9 cellular contexts compared by ENCODE assay signal in the genomic region with DNA sequence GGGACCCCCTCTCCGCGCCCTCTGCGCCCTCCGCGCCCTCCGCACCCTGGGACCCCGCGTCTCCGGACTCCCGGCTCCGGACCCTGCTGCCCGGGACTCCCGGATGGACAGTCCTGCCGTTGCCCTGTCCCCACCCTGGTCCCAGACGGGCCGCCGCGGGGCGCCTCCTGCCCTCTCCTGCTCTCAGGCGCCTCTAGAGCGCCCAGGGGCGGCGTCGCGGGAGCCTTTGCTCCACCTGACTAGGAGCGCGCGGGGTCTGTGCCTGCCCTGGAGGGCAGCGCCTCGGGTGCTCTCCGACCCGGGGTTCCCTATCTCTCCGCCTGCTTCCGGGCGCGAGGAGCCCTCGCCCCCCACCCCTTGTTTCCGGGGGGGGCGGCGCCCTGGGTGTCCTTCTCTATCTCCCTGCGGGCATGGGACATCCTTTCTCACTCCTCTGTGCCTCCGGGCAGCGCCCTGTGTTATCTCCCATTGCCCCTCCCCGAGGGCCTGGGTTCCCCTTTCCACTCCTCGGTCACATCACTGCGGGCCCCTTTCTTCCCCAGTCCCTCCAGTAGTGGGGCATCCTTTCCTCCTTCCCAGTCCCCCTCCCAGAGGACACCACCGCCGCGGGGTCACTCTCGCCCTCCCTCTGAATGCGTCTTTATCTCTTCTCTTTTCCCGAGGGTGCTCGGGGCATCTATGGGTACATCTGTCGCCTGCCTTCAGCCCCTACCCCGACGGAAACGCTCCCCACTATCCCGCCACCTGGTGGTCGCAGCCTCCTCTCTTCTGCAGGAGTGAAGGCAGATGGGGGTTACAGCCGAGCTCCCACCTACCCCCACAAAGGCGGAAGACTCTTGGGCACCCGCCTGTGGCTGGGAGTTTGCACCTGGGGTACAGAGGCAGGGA. TPM values are rescaled to one million over a fixed set of nuclear protein-coding genes. Genes with fewer than 3 reads are reported as not detected.
DNase-seq lines count a peak whose midpoint lies in the region; ATAC-seq, FAIRE-seq and TF ChIP-seq lines count a peak whose summit lies in the region.
"Had no signal": no experiment of that assay in that cellular context is flagged by ENCODE, and none has a peak within 500 bp of the region (broad histone marks: within the 10 kb centered on the region; RNA-seq: fewer than 3 reads in every experiment).

No MANE protein-coding gene starts in this region.

- H3K9me1 ChIP-seq in keratinocyte (ENCODE audit: control insufficient read depth, extremely low read depth, insufficient read depth, low read length) = no peaks in the 10 kb centered on the region

- dilution Hi-C loops in keratinocyte (cut with MboI; ENCODE audit: extremely low pct_ligation_motif_present, low sequenced_read_pairs) = no loop called here

- peak overlapping the region; percentile 68 for H3K9ac ChIP-seq in BLaER1
- H3K9ac ChIP-seq in NT2/D1 (ENCODE audit: insufficient read length, low read depth) = peak overlapping the region; percentile 37
- no peak overlapping the region for H3K9ac ChIP-seq in keratinocyte (ENCODE audit: control insufficient read depth, extremely low read depth, insufficient read depth, low read length)

- H2AFZ ChIP-seq in keratinocyte (ENCODE audit: control insufficient read depth, low read length) = no peak overlapping the region

- peak overlapping the region; percentile 80 for H3K4me3 ChIP-seq in BLaER1
- H3K4me3 ChIP-seq in NT2/D1 (ENCODE audit: insufficient read length, low read depth) = peak overlapping the region; percentile 64
- H3K4me3 ChIP-seq in keratinocyte (ENCODE audit: control insufficient read depth in 2 of 3, extremely low read depth in 1 of 3, insufficient read depth in 2 of 3, low read depth in 1 of 3, low read length in 3 of 3) = peak overlapping the region in 1 of 3 experiments; percentile 20

- peak overlapping the region; percentile 92 for H3K4me2 ChIP-seq in BLaER1
- H3K4me2 ChIP-seq in keratinocyte (ENCODE audit: control insufficient read depth, extremely low read depth, insufficient read depth, low read depth, low read length) = peak overlapping the region; percentile 41

- DNase-seq in NT2/D1 (ENCODE audit: low read depth, low spot score) (no peak), keratinocyte (ENCODE audit: low read depth, low spot score) (no peak), 8988T (no peak), foreskin melanocyte (no peak)
- peak; percentile 43 for DNase-seq in activated gamma-delta T cell treated with anti-CD3 and anti-CD28 coated beads, Interleukin-2, amount 50 U/mL, for 16 hours (ENCODE audit: low read depth)
- DNase-seq in stimulated activated CD8-positive, alpha-beta memory T cell treated with anti-CD3 and anti-CD28 coated beads, Interleukin-4, amount 100 ng/mL, for 48 hours = peak; percentile 74

- H3K36me3 ChIP-seq in BLaER1 = no peaks in the 10 kb centered on the region
- no peaks in the 10 kb centered on the region for H3K36me3 ChIP-seq in NT2/D1 (ENCODE audit: insufficient read depth, insufficient read length, low read length)
- H3K36me3 ChIP-seq in keratinocyte (ENCODE audit: control insufficient read depth in 2 of 2, extremely low read depth in 1 of 2, insufficient read depth in 2 of 2, low read length in 2 of 2) = no peaks in the 10 kb centered on the region

- H3K9me3 ChIP-seq in BLaER1 (no peaks in the 10 kb centered on the region), NT2/D1 (ENCODE audit: insufficient read depth, low read length) (no peaks in the 10 kb centered on the region), keratinocyte (ENCODE audit: control insufficient read depth, low read depth, low read length) (no peaks in the 10 kb centered on the region)

- peak; percentile 14 for ATAC-seq in GM21390 (IDR thresholded peaks at IDR 0.05; ENCODE audit: unreplicated experiment)

- H3K27ac ChIP-seq in BLaER1 (peak overlapping the region; percentile 63), keratinocyte (ENCODE audit: control insufficient read depth, insufficient read depth, low read length) (no peak overlapping the region)

- TF ChIP-seq CTCF in keratinocyte (optimal IDR thresholded peaks at IDR 0.05 in 1 of 3, IDR thresholded peaks at IDR 0.05 in 1 of 3, conservative IDR thresholded peaks at IDR 0.05 in 1 of 3; ENCODE audit: extremely low read depth in 1 of 3, insufficient read depth in 2 of 3, low read length in 3 of 3) = no peak

- no peak for FAIRE-seq in keratinocyte (lab: Jason Lieb, UNC)
- FAIRE-seq: G401.6 had no signal

- H3K27me3 ChIP-seq in BLaER1 = peaks cover 47% of the 10 kb centered on the region
- peaks cover 53% of the 10 kb centered on the region for H3K27me3 ChIP-seq in NT2/D1 (ENCODE audit: insufficient read depth, insufficient read length)
- peaks cover 38% of the 10 kb centered on the region for H3K27me3 ChIP-seq in keratinocyte (ENCODE audit: control insufficient read depth, extremely low read depth, insufficient read depth, low read length)

- peaks cover 30% of the 10 kb centered on the region for H4K20me1 ChIP-seq in BLaER1
- H4K20me1 ChIP-seq in keratinocyte (ENCODE audit: control insufficient read depth, extremely low read depth, insufficient read depth, low read length) = no peaks in the 10 kb centered on the region

- no peaks in the 10 kb centered on the region for H3K79me2 ChIP-seq in keratinocyte (ENCODE audit: control insufficient read depth, insufficient read depth, low read length)

- H3K4me1 ChIP-seq in BLaER1 (peaks cover 50% of the 10 kb centered on the region), NT2/D1 (ENCODE audit: insufficient read depth, insufficient read length) (peaks cover 5% of the 10 kb centered on the region), keratinocyte (ENCODE audit: control insufficient read depth, extremely low read depth, insufficient read depth, low read length) (no peaks in the 10 kb centered on the region)

RNA-seq across cellular contexts. Expression of a gene that starts 0.9 kb away (rescaled TPM):
- 0.05 to 0.18 TPM (median 0.10 TPM) in 3 replicates for polyA plus RNA-seq in keratinocyte
- polyA plus RNA-seq in keratinocyte (2011; ENCODE audit: low read depth) = 0.17 TPM
- polyA plus RNA-seq in keratinocyte (2011; cell fraction: cytosol; rRNA removed) = 0.06 and 0.17 TPM in 2 replicates
- polyA plus RNA-seq in keratinocyte (2011; cell fraction: nucleus; rRNA removed) = 0.06 TPM in 1 of 2 replicates, not detected in the other
- polyA plus RNA-seq in keratinocyte (2012; ENCODE audit: low replicate concordance) = 0.02 TPM in 1 of 2 replicates, not detected in the other
- 0.03 to 1.8 TPM in 2 of 3 replicates, not detected in the other for polyA minus RNA-seq in keratinocyte
- polyA minus RNA-seq in keratinocyte (2011; cell fraction: cytosol; rRNA and poly(A)+ RNA removed) = not detected
- polyA minus RNA-seq in keratinocyte (2011; cell fraction: nucleus; rRNA and poly(A)+ RNA removed) = 0.70 TPM in 1 of 2 replicates, not detected in the other

Comparison
In these comparisons a context has a peak if more than half of its experiments do, and no peak if none do; other contexts are left out.
1. DNase-seq: peak in activated gamma-delta T cell treated with anti-CD3 and anti-CD28 coated beads, Interleukin-2, amount 50 U/mL, for 16 hours (single experiment) and stimulated activated CD8-positive, alpha-beta memory T cell treated with anti-CD3 and anti-CD28 coated beads, Interleukin-4, amount 100 ng/mL, for 48 hours (single experiment); none in NT2/D1 (single experiment), keratinocyte (single experiment), 8988T (single experiment) and foreskin melanocyte (single experiment).